Comparison of ENCODE assay signal across 8 cellular contexts in the genomic region with DNA sequence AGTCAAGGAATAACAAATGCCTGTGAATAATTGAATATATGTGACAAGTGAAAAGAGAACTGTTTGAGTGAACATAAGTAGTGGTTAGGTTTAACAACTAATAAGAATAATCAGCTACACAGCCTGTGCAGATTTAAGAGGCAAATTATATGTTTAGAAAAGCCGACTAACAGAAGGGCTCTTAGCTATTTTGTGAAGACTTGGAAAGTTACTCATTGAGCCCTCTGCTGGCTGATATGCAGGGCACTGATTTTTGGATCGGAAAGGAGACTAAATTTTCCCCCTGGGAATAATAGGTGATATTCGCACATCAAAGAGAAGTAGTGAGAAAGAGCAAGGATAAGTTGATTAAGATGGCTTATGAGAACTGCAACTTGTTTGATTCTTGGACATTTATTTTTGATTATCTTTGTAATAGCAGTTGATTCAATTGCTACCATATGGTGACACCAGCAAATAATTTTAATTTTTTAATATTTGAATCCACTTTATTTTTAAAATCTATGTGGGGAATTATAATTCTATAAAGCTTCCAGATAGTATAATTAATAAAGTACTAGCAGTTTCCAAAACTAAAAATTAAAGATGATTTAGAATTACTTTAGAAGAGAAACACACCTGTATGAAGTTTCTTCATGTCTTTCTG.
DNase-seq lines count a peak whose midpoint lies in the region; ATAC-seq and TF ChIP-seq lines count a peak whose summit lies in the region.

No MANE protein-coding gene starts in this region.

- no peaks in the 10 kb centered on the region for H3K27me3 Mint-ChIP-seq in nephron progenitor cell (ENCODE audit: low read depth, poor library complexity)

- no peak overlapping the region for H3K27ac ChIP-seq in dorsolateral prefrontal cortex

- TF ChIP-seq POLR2A in lower leg skin (IDR thresholded peaks at IDR 0.05): no peak

- peak; percentile 45 for ATAC-seq in GM18858 (IDR thresholded peaks at IDR 0.05; ENCODE audit: unreplicated experiment)
- ATAC-seq in HG02938 (IDR thresholded peaks at IDR 0.05; ENCODE audit: unreplicated experiment): no peak
- no peak for ATAC-seq in HG03280 (IDR thresholded peaks at IDR 0.05; ENCODE audit: unreplicated experiment)

- CTCF ChIA-PET in AG04449 (lab: Yijun Ruan, JAX): interaction anchor here (0.6 to 5.9 kb wide), 25 partner anchors 8 to 228 kb away, joined by 3 to 57 read pairs (median 6); a partner anchor contains a TSS

- H3K27ac Mint-ChIP-seq in nephron progenitor cell: no peak overlapping the region

- no peaks in the 10 kb centered on the region for H3K9me3 Mint-ChIP-seq in nephron progenitor cell

- H3K4me3 ChIP-seq in AG04449 (ENCODE audit: low read depth, low read length) (no peak overlapping the region), dorsolateral prefrontal cortex (no peak overlapping the region), lower leg skin (ENCODE audit: low read depth, poor library complexity, severe bottlenecking) (no peak overlapping the region)

- intact Hi-C loops in dorsolateral prefrontal cortex (cut with DNase I) (loop anchor here in 1 of 2 donors (2.0 to 10.0 kb wide), 4 partner anchors 143 to 569 kb away; a partner anchor contains a TSS), lower leg skin (cut with DNase I; ENCODE audit: low total_unique reads) (no loop called here)

- H3K36me3 Mint-ChIP-seq in nephron progenitor cell (ENCODE audit: low read depth): no peaks in the 10 kb centered on the region

- 6 to 12% methylated on average over 3 of the region's 3 CpGs for WGBS in lower leg skin, 2 donors

- POLR2A ChIA-PET in AG04449 (lab: Yijun Ruan, JAX): no interaction called here

- DNase-seq in AG04449 (ENCODE audit: low read depth, low spot score) (no peak), NCI-H460 (ENCODE audit: extremely low read depth, low read depth) (peak; percentile 24), dorsolateral prefrontal cortex (peak in 1 of 10 donors; percentile 29), nephron progenitor cell (peak; percentile 15), lower leg skin (ENCODE audit: low spot score in 2 of 2) (no peak)

- H3K27me3 ChIP-seq in dorsolateral prefrontal cortex: no peaks in the 10 kb centered on the region

- TF ChIP-seq CTCF in AG04449 (IDR thresholded peaks at IDR 0.05; ENCODE audit: insufficient read depth, low read length, missing control alignments): peak; percentile 59
- TF ChIP-seq CTCF in dorsolateral prefrontal cortex (IDR thresholded peaks at IDR 0.05 in 54 of 56, conservative IDR thresholded peaks at IDR 0.05 in 2 of 56; ENCODE audit: low read depth in 1 of 56, partially characterized antibody in 56 of 56): peak; percentile 58 to 92 (median 78)
- peak; percentile 71 for TF ChIP-seq CTCF in nephron progenitor cell (IDR thresholded peaks at IDR 0.05)
- TF ChIP-seq CTCF in lower leg skin (IDR thresholded peaks at IDR 0.05): no peak

- H3K4me3 Mint-ChIP-seq in nephron progenitor cell: no peak overlapping the region

- H3K4me1 Mint-ChIP-seq in nephron progenitor cell: peaks cover 17% of the 10 kb centered on the region

Comparison
In these comparisons a context has a peak if more than half of its experiments do, and no peak if none do; other contexts are left out.
1. DNase-seq: peak in NCI-H460 (single experiment) and nephron progenitor cell (single experiment); none in AG04449 (single experiment) and lower leg skin (0 of 2).
2. CTCF ChIP-seq: peak in AG04449 (single experiment), dorsolateral prefrontal cortex (56 of 56) and nephron progenitor cell (single experiment); none in lower leg skin (0 of 3).